ENCODE assay signal across 27 cellular contexts in genomic region chr3:53382106-53382505, GRCh38. TPM values are rescaled to one million over a fixed set of nuclear protein-coding genes. Genes with fewer than 3 reads are reported as not detected.
DNase-seq lines count a peak whose midpoint lies in the region; ATAC-seq and TF ChIP-seq lines count a peak whose summit lies in the region.
"Had no signal": no experiment of that assay in that cellular context is flagged by ENCODE, and none has a peak within 500 bp of the region (broad histone marks: within the 10 kb centered on the region; RNA-seq: fewer than 3 reads in every experiment).

No MANE protein-coding gene starts in this region.

- H3K4me3 ChIP-seq in epithelial cell of esophagus (ENCODE audit: low read length) = no peak overlapping the region
- H3K4me3 ChIP-seq in trophoblast cell (ENCODE audit: low read depth, low read length) = no peak overlapping the region
- H3K4me3 ChIP-seq: esophagus squamous epithelium, heart left ventricle, left ventricle myocardium inferior, mucosa of descending colon, prostate gland, stomach, upper lobe of left lung had no signal

- no CpG with 5 or more reads among the region's 4 CpGs for WGBS in trophoblast cell (ENCODE audit: extremely low coverage, insufficient coverage, insufficient read length)

- no peak overlapping the region for H3K23ac ChIP-seq in trophoblast cell (ENCODE audit: low read length)

- DNase-seq in NCI-H226 = peak; percentile 1
- DNase-seq in epithelial cell of esophagus (ENCODE audit: low read depth) = peak; percentile 63
- peak; percentile 34 to 75 for DNase-seq in trophoblast cell
- no peak for DNase-seq in NCI-H748 (lab: John Stamatoyannopoulos, UW; ENCODE audit: unreplicated experiment)
- DNase-seq in activated CD8-positive, alpha-beta memory T cell treated with anti-CD3 and anti-CD28 coated beads, Interleukin-2, amount 50 U/mL, for 4 hours = no peak
- DNase-seq: activated CD4-positive, alpha-beta T cell treated with anti-CD3 and anti-CD28 coated beads for 1 hour; activated effector memory CD4-positive, alpha-beta T cell treated with anti-CD3 and anti-CD28 coated beads, Interleukin-2, amount 50 U/mL, for 16 hours; AML-193; amniotic stem cell; DMS53; effector CD8-positive, alpha-beta T cell; esophagus squamous epithelium; heart left ventricle; left ventricle myocardium inferior; mucosa of descending colon; NCI-H1417; NCI-H2107; NCI-H526 treated with DMSO at 0.1 percent for 48 hours; Right ventricle myocardium superior; small intestine; stimulated activated CD4-positive, alpha-beta T cell treated with anti-CD3 and anti-CD28 coated beads, Interleukin-4, amount 100 ng/mL, for 1 hour; stomach; upper lobe of left lung had no signal

- no peak overlapping the region for H2BK12ac ChIP-seq in trophoblast cell (ENCODE audit: low read length)

- H2AK5ac ChIP-seq in trophoblast cell (ENCODE audit: low read length) = no peak overlapping the region

- no peaks in the 10 kb centered on the region for H3K79me2 ChIP-seq in trophoblast cell (ENCODE audit: control insufficient read depth, insufficient read depth, low read length, poor library complexity)

- H3K79me1 ChIP-seq in trophoblast cell (ENCODE audit: low read length) = no peaks in the 10 kb centered on the region

- H4K91ac ChIP-seq in trophoblast cell (ENCODE audit: low read depth, low read length) = no peak overlapping the region

- ATAC-seq in GM21717 (IDR thresholded peaks at IDR 0.05; ENCODE audit: unreplicated experiment) = peak; percentile 60
- no peak for ATAC-seq in HG02678 (IDR thresholded peaks at IDR 0.05; ENCODE audit: unreplicated experiment)
- no peak for ATAC-seq in HG03571 (IDR thresholded peaks at IDR 0.05; ENCODE audit: unreplicated experiment)
- ATAC-seq: heart left ventricle, mucosa of descending colon had no signal

- no peak overlapping the region for H3K4ac ChIP-seq in trophoblast cell (ENCODE audit: low read depth, low read length)

- H2AFZ ChIP-seq in trophoblast cell (ENCODE audit: insufficient read depth, low read length, poor library complexity) = no peak overlapping the region

- no peaks in the 10 kb centered on the region for H3K27me3 ChIP-seq in trophoblast cell (ENCODE audit: insufficient read depth, low read length)
- H3K27me3 ChIP-seq: upper lobe of left lung had no signal

- H3K27ac ChIP-seq in trophoblast cell (ENCODE audit: low read depth, low read length) = no peak overlapping the region
- H3K27ac ChIP-seq: esophagus squamous epithelium, heart left ventricle, left ventricle myocardium inferior, prostate gland, stomach, upper lobe of left lung had no signal

- H3K14ac ChIP-seq in trophoblast cell (ENCODE audit: low read length) = no peak overlapping the region

- H3K4me2 ChIP-seq in trophoblast cell (ENCODE audit: low read length) = no peak overlapping the region

- H3K9me3 ChIP-seq in trophoblast cell (ENCODE audit: insufficient read depth, low read depth, low read length) = no peaks in the 10 kb centered on the region
- H3K9me3 ChIP-seq: esophagus squamous epithelium, heart left ventricle, left ventricle myocardium inferior, mucosa of descending colon, prostate gland, stomach, upper lobe of left lung had no signal

- no peaks in the 10 kb centered on the region for H3K4me1 ChIP-seq in trophoblast cell (ENCODE audit: control insufficient read depth in 1 of 2, insufficient read depth in 2 of 2, low read length in 2 of 2)
- H3K4me1 ChIP-seq: esophagus squamous epithelium, heart left ventricle, left ventricle myocardium inferior, prostate gland, stomach, upper lobe of left lung had no signal

- no peak overlapping the region for H2BK5ac ChIP-seq in trophoblast cell (ENCODE audit: low read depth, low read length, poor library complexity)

- no peak overlapping the region for H4K8ac ChIP-seq in trophoblast cell (ENCODE audit: low read depth, low read length)

- H3K18ac ChIP-seq in trophoblast cell (ENCODE audit: low read length) = no peak overlapping the region

- TF ChIP-seq CTCF in epithelial cell of esophagus (IDR thresholded peaks at IDR 0.05; ENCODE audit: insufficient read depth, low read depth, low read length, missing control alignments) = no peak

- no peaks in the 10 kb centered on the region for H3K36me3 ChIP-seq in trophoblast cell (ENCODE audit: control insufficient read depth in 1 of 2, insufficient read depth in 2 of 2, low read length in 2 of 2)
- H3K36me3 ChIP-seq: esophagus squamous epithelium, heart left ventricle, left ventricle myocardium inferior, prostate gland, stomach, upper lobe of left lung had no signal

- H3K9ac ChIP-seq in trophoblast cell (ENCODE audit: low read length) = no peak overlapping the region

- no peak overlapping the region for H2BK120ac ChIP-seq in trophoblast cell (ENCODE audit: insufficient read depth, low read length, poor library complexity)

- H4K12ac ChIP-seq in trophoblast cell (ENCODE audit: low read depth, low read length) = no peak overlapping the region

RNA-seq across cellular contexts. Expression of gene DCP1A, which starts 34.8 kb away (rescaled TPM):
- polyA plus RNA-seq in trophoblast cell (2013) = 29.7 and 30.9 TPM in 2 replicates

Comparison
In these comparisons a context has a peak if more than half of its experiments do, and no peak if none do; other contexts are left out.
1. DNase-seq: peak in NCI-H226 (single experiment), epithelial cell of esophagus (single experiment) and trophoblast cell (2 of 2); none in NCI-H748 (single experiment) and activated CD8-positive, alpha-beta memory T cell treated with anti-CD3 and anti-CD28 coated beads, Interleukin-2, amount 50 U/mL, for 4 hours (single experiment).